ENCODE assay signal across 1 cellular context in the genomic region with DNA sequence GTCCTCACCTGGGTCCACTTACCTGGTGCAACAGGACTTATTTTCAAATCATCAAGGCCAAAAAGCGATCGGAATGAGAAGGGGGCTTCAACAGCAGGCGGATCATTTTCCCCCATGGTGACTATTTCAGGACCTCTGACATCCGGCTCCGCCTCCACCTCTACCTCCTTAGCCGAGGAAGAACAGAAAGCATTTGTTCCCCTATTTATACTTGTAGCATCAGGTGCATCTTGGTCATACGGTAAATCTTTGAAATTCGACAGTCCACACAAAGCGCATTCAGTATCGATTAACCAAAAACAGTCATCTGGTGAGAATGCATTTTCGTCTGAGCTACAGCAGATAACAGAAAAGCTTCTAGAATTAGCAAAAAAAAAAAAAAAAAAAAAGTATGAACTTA.
TF ChIP-seq lines count a peak whose summit lies in the region.

No MANE protein-coding gene starts in this region.

TF ChIP-seq in GM12878, 131 proteins besides CTCF, POLR2A, EP300 and RAD21:
- TF ChIP-seq, protein P1, sequence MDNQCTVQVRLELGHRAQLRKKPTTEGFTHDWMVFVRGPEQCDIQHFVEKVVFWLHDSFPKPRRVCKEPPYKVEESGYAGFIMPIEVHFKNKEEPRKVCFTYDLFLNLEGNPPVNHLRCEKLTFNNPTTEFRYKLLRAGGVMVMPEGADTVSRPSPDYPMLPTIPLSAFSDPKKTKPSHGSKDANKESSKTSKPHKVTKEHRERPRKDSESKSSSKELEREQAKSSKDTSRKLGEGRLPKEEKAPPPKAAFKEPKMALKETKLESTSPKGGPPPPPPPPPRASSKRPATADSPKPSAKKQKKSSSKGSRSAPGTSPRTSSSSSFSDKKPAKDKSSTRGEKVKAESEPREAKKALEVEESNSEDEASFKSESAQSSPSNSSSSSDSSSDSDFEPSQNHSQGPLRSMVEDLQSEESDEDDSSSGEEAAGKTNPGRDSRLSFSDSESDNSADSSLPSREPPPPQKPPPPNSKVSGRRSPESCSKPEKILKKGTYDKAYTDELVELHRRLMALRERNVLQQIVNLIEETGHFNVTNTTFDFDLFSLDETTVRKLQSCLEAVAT (IDR thresholded peaks at IDR 0.05): peak; percentile 62
- TF ChIP-seq, protein P2, sequence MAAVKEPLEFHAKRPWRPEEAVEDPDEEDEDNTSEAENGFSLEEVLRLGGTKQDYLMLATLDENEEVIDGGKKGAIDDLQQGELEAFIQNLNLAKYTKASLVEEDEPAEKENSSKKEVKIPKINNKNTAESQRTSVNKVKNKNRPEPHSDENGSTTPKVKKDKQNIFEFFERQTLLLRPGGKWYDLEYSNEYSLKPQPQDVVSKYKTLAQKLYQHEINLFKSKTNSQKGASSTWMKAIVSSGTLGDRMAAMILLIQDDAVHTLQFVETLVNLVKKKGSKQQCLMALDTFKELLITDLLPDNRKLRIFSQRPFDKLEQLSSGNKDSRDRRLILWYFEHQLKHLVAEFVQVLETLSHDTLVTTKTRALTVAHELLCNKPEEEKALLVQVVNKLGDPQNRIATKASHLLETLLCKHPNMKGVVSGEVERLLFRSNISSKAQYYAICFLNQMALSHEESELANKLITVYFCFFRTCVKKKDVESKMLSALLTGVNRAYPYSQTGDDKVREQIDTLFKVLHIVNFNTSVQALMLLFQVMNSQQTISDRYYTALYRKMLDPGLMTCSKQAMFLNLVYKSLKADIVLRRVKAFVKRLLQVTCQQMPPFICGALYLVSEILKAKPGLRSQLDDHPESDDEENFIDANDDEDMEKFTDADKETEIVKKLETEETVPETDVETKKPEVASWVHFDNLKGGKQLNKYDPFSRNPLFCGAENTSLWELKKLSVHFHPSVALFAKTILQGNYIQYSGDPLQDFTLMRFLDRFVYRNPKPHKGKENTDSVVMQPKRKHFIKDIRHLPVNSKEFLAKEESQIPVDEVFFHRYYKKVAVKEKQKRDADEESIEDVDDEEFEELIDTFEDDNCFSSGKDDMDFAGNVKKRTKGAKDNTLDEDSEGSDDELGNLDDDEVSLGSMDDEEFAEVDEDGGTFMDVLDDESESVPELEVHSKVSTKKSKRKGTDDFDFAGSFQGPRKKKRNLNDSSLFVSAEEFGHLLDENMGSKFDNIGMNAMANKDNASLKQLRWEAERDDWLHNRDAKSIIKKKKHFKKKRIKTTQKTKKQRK (IDR thresholded peaks at IDR 0.05; ENCODE audit: low read depth, low read length): no peak
- TF ChIP-seq, protein P3, sequence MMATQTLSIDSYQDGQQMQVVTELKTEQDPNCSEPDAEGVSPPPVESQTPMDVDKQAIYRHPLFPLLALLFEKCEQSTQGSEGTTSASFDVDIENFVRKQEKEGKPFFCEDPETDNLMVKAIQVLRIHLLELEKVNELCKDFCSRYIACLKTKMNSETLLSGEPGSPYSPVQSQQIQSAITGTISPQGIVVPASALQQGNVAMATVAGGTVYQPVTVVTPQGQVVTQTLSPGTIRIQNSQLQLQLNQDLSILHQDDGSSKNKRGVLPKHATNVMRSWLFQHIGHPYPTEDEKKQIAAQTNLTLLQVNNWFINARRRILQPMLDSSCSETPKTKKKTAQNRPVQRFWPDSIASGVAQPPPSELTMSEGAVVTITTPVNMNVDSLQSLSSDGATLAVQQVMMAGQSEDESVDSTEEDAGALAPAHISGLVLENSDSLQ (IDR thresholded peaks at IDR 0.05): no peak
- TF ChIP-seq ZNF217 (IDR thresholded peaks at IDR 0.05) (no peak), BCL11A (IDR thresholded peaks at IDR 0.05; ENCODE audit: low read depth, low read length) (no peak), FOXK2 (IDR thresholded peaks at IDR 0.05) (no peak), POLR2AphosphoS5 (IDR thresholded peaks at IDR 0.05; ENCODE audit: low read length) (peak; percentile 73), IRF4 (IDR thresholded peaks at IDR 0.05; ENCODE audit: low read depth, low read length) (no peak), MEF2A (IDR thresholded peaks at IDR 0.05; ENCODE audit: insufficient read depth, low read depth, low read length) (no peak), ZNF622 (IDR thresholded peaks at IDR 0.05) (no peak), TCF12 (IDR thresholded peaks at IDR 0.05; ENCODE audit: low read depth, low read length) (no peak)
- TF ChIP-seq, protein P4, sequence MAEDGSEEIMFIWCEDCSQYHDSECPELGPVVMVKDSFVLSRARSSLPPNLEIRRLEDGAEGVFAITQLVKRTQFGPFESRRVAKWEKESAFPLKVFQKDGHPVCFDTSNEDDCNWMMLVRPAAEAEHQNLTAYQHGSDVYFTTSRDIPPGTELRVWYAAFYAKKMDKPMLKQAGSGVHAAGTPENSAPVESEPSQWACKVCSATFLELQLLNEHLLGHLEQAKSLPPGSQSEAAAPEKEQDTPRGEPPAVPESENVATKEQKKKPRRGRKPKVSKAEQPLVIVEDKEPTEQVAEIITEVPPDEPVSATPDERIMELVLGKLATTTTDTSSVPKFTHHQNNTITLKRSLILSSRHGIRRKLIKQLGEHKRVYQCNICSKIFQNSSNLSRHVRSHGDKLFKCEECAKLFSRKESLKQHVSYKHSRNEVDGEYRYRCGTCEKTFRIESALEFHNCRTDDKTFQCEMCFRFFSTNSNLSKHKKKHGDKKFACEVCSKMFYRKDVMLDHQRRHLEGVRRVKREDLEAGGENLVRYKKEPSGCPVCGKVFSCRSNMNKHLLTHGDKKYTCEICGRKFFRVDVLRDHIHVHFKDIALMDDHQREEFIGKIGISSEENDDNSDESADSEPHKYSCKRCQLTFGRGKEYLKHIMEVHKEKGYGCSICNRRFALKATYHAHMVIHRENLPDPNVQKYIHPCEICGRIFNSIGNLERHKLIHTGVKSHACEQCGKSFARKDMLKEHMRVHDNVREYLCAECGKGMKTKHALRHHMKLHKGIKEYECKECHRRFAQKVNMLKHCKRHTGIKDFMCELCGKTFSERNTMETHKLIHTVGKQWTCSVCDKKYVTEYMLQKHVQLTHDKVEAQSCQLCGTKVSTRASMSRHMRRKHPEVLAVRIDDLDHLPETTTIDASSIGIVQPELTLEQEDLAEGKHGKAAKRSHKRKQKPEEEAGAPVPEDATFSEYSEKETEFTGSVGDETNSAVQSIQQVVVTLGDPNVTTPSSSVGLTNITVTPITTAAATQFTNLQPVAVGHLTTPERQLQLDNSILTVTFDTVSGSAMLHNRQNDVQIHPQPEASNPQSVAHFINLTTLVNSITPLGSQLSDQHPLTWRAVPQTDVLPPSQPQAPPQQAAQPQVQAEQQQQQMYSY (CRISPR knock-in tag; IDR thresholded peaks at IDR 0.05): no peak
